13 cellular contexts compared by ENCODE assay signal in the genomic region with DNA sequence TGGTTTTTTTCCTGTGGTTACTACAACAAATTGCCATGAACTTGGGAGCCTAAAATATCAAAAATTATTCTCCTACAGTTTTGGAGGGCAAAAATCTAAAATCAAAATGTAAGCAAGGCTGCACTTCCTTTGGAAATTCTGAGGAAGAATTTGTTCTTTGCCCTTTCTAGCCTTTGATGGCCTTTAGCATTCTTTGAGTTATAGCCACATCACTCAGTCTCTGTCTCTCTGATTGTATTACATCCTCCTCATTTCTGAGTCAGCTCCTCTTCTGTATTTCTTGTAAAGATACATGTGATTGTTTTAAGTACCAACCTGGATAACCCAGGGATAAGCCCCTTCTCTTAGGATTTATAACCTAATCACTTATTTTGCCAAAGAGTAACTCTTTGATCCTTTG.
DNase-seq lines count a peak whose midpoint lies in the region; ATAC-seq and TF ChIP-seq lines count a peak whose summit lies in the region.
"Had no signal": no experiment of that assay in that cellular context is flagged by ENCODE, and none has a peak within 500 bp of the region (broad histone marks: within the 10 kb centered on the region; RNA-seq: fewer than 3 reads in every experiment).

No MANE protein-coding gene starts in this region.

- ATAC-seq in HG03457 (IDR thresholded peaks at IDR 0.05; ENCODE audit: unreplicated experiment): no peak
- ATAC-seq: K562, PC-3 had no signal

- DNase-seq in EH (ENCODE audit: low read depth) (peak; percentile 36), LHCN-M2 (ENCODE audit: low read depth) (peak; percentile 47), epithelial cell of proximal tubule (ENCODE audit: low read depth) (peak; percentile 47), renal cortical epithelial cell (ENCODE audit: low read depth) (peak; percentile 53), AG20443 (ENCODE audit: low spot score) (no peak)
- no peak for DNase-seq in effector CD4-positive, alpha-beta T cell
- DNase-seq: CD4-positive, alpha-beta memory T cell; NCI-H1092 treated with DMSO at 0.1 percent for 48 hours; NCI-H187; NCI-H446; PC-3 had no signal

- H3K4me3 ChIP-seq in epithelial cell of proximal tubule (ENCODE audit: low read depth, low read length): no peak overlapping the region
- H3K4me3 ChIP-seq: K562 had no signal

- no peak for TF ChIP-seq CTCF in epithelial cell of proximal tubule (conservative IDR thresholded peaks at IDR 0.05; ENCODE audit: low read depth, low read length)

Comparison
In these comparisons a context has a peak if more than half of its experiments do, and no peak if none do; other contexts are left out.
1. DNase-seq: peak in EH (single experiment), LHCN-M2 (single experiment), epithelial cell of proximal tubule (single experiment) and renal cortical epithelial cell (single experiment); none in effector CD4-positive, alpha-beta T cell (single experiment) and AG20443 (single experiment).